14 cellular contexts compared by ENCODE assay signal in genomic region chr10:126569513-126570447, GRCh38.
A peak's percentile ranks its signal among the peaks of the same experiment; 100 is the strongest.
DNase-seq lines count a peak whose midpoint lies in the region; ATAC-seq and TF ChIP-seq lines count a peak whose summit lies in the region.
"Had no signal": no experiment of that assay in that cellular context is flagged by ENCODE, and none has a peak within 500 bp of the region (broad histone marks: within the 10 kb centered on the region; RNA-seq: fewer than 3 reads in every experiment).

No MANE protein-coding gene starts in this region.

- CTCF ChIA-PET in activated CD8-positive, alpha-beta memory T cell treated with anti-CD3 and anti-CD28 coated beads, Interleukin-2, amount 10 ng/mL, durations not matched to agents 7 days and 5 days (lab: Charles Lee): no interaction called here

- H3K27me3 Mint-ChIP-seq in activated CD8-positive, alpha-beta memory T cell treated with anti-CD3 and anti-CD28 coated beads, Interleukin-2, amount 10 ng/mL, durations not matched to agents 7 days and 5 days: no peaks in the 10 kb centered on the region
- H3K27me3 Mint-ChIP-seq: IgD-negative memory B cell had no signal

- H3K36me3 ChIP-seq in GM23248 (ENCODE audit: low read depth) (no peaks in the 10 kb centered on the region), spleen (no peaks in the 10 kb centered on the region)
- H3K36me3 ChIP-seq: left ventricle myocardium inferior had no signal

- H3K9me3 ChIP-seq in GM23248 (ENCODE audit: low read depth): no peaks in the 10 kb centered on the region
- H3K9me3 ChIP-seq in spleen: peaks cover 0 to under 1% (median 0%) of the 10 kb centered on the region in 8 donors
- H3K9me3 ChIP-seq: left ventricle myocardium inferior had no signal

- no peaks in the 10 kb centered on the region for H3K79me2 ChIP-seq in GM23248 (ENCODE audit: insufficient read depth)

- peaks cover 17% of the 10 kb centered on the region for H3F3A ChIP-seq in GM23248 (ENCODE audit: insufficient read depth)

- ATAC-seq in activated CD8-positive, alpha-beta memory T cell treated with anti-CD3 and anti-CD28 coated beads, Interleukin-2, amount 10 ng/mL, durations not matched to agents 7 days and 5 days: no peak
- ATAC-seq: activated T-cell treated with anti-CD3 and anti-CD28 coated beads, Interleukin-2, amount 50 U/mL, for 72 hours had no signal

- H3K4me1 ChIP-seq in GM23248 (ENCODE audit: insufficient read depth) (peaks cover 23% of the 10 kb centered on the region), spleen (no peaks in the 10 kb centered on the region)
- H3K4me1 ChIP-seq: left ventricle myocardium inferior had no signal

- H3K9ac ChIP-seq in GM23248: peak overlapping the region; percentile 71

- no peak for TF ChIP-seq CTCF in retinal pigment epithelial cell (conservative IDR thresholded peaks at IDR 0.05; ENCODE audit: low read depth, low read length)
- no peak for TF ChIP-seq CTCF in spleen (IDR thresholded peaks at IDR 0.05 in 8 of 11, conservative IDR thresholded peaks at IDR 0.05 in 3 of 11)

- WGBS in GM23248 (ENCODE audit: low coverage in 1 of 2, low lambda C conversion rate in 2 of 2, missing lambda C conversion rate in 2 of 2), 2 experiments: 26 to 28% methylated on average over 10 of the region's 10 CpGs
- WGBS in spleen, 5 donors: 37 to 48% (median 44%) methylated on average over 10 of the region's 10 CpGs

- no peaks in the 10 kb centered on the region for H3K36me3 Mint-ChIP-seq in activated CD8-positive, alpha-beta memory T cell treated with anti-CD3 and anti-CD28 coated beads, Interleukin-2, amount 10 ng/mL, durations not matched to agents 7 days and 5 days
- H3K36me3 Mint-ChIP-seq: IgD-negative memory B cell; stimulated activated memory B cell treated with anti-CD40 and anti-IgM and Interleukin-4, amounts not matched to agents 10 μg/mL and 1 μg/mL and 100 μg/mL, for 72 hours had no signal

- H4K20me1 ChIP-seq in GM23248 (ENCODE audit: insufficient read depth): no peaks in the 10 kb centered on the region

- peak overlapping the region; percentile 64 for H2AFZ ChIP-seq in GM23248

- peaks cover 7% of the 10 kb centered on the region for H3K9me3 Mint-ChIP-seq in activated CD8-positive, alpha-beta memory T cell treated with anti-CD3 and anti-CD28 coated beads, Interleukin-2, amount 10 ng/mL, durations not matched to agents 7 days and 5 days (ENCODE audit: low read depth)
- H3K9me3 Mint-ChIP-seq: activated T-cell treated with anti-CD3 and anti-CD28 coated beads, Interleukin-2, amount 50 U/mL, for 72 hours had no signal

- H3K4me2 ChIP-seq in GM23248 (ENCODE audit: unreplicated experiment): peak overlapping the region; percentile 84

- DNase-seq in GM23248 (peak; percentile 93), T1000 (lab: John Stamatoyannopoulos, UW) (peak; percentile 21), fibroblast of peridontal ligament (ENCODE audit: extremely low read depth) (peak; percentile 91), retinal pigment epithelial cell (ENCODE audit: low read depth) (peak; percentile 82), spleen (no peak), SKM-1 treated with dmso at 0.1 percent for 144 hours (lab: John Stamatoyannopoulos, UW; ENCODE audit: unreplicated experiment) (no peak)
- DNase-seq in stimulated activated CD4-positive, alpha-beta T cell treated with anti-CD3 and anti-CD28 coated beads, Interleukin-2, amount 100 ng/mL, for 48 hours: no peak
- no peak for DNase-seq in activated CD8-positive, alpha-beta memory T cell treated with anti-CD3 and anti-CD28 coated beads, Interleukin-2, amount 10 ng/mL, durations not matched to agents 7 days and 5 days
- DNase-seq: activated T-cell treated with anti-CD3 and anti-CD28 coated beads, Interleukin-2, amount 50 U/mL, for 72 hours; left ventricle myocardium inferior; NCI-H510A; small intestine had no signal

- H3K27ac ChIP-seq in GM23248: peak overlapping the region; percentile 82
- no peak overlapping the region for H3K27ac ChIP-seq in spleen
- H3K27ac ChIP-seq: left ventricle myocardium inferior had no signal

- in situ Hi-C loops in GM23248 (cut with MboI): no loop called here

- no peak overlapping the region for H3K27ac Mint-ChIP-seq in activated CD8-positive, alpha-beta memory T cell treated with anti-CD3 and anti-CD28 coated beads, Interleukin-2, amount 10 ng/mL, durations not matched to agents 7 days and 5 days
- H3K27ac Mint-ChIP-seq: activated T-cell treated with anti-CD3 and anti-CD28 coated beads, Interleukin-2, amount 50 U/mL, for 72 hours; IgD-negative memory B cell; stimulated activated memory B cell treated with anti-CD40 and anti-IgM and Interleukin-4, amounts not matched to agents 10 μg/mL and 1 μg/mL and 100 μg/mL, for 72 hours had no signal

- H3K4me3 ChIP-seq in GM23248 (peak overlapping the region; percentile 60), retinal pigment epithelial cell (ENCODE audit: low read length) (peak overlapping the region; percentile 28), spleen (no peak overlapping the region)
- H3K4me3 ChIP-seq: left ventricle myocardium inferior had no signal

- H3K4me1 Mint-ChIP-seq in activated CD8-positive, alpha-beta memory T cell treated with anti-CD3 and anti-CD28 coated beads, Interleukin-2, amount 10 ng/mL, durations not matched to agents 7 days and 5 days: no peaks in the 10 kb centered on the region
- H3K4me1 Mint-ChIP-seq: stimulated activated memory B cell treated with anti-CD40 and anti-IgM and Interleukin-4, amounts not matched to agents 10 μg/mL and 1 μg/mL and 100 μg/mL, for 72 hours had no signal

- no peak overlapping the region for H3K4me3 Mint-ChIP-seq in activated CD8-positive, alpha-beta memory T cell treated with anti-CD3 and anti-CD28 coated beads, Interleukin-2, amount 10 ng/mL, durations not matched to agents 7 days and 5 days
- H3K4me3 Mint-ChIP-seq: activated T-cell treated with anti-CD3 and anti-CD28 coated beads, Interleukin-2, amount 50 U/mL, for 72 hours; IgD-negative memory B cell; stimulated activated memory B cell treated with anti-CD40 and anti-IgM and Interleukin-4, amounts not matched to agents 10 μg/mL and 1 μg/mL and 100 μg/mL, for 72 hours had no signal

- H3K27me3 ChIP-seq in GM23248 (replicated peaks; ENCODE audit: insufficient read depth) (no peaks in the 10 kb centered on the region), spleen (replicated peaks in 1 of 7) (peaks cover 0 to 21% (median 0%) of the 10 kb centered on the region in 7 donors)

- no peak for TF ChIP-seq POLR2A in spleen (IDR thresholded peaks at IDR 0.05)

- intact Hi-C loops in spleen (cut with DNase I; ENCODE audit: low total_unique reads): no loop called here

- H3K9me2 ChIP-seq in GM23248 (ENCODE audit: insufficient read depth): no peaks in the 10 kb centered on the region

Comparison
In these comparisons a context has a peak if more than half of its experiments do, and no peak if none do; other contexts are left out.
1. DNase-seq: peak in GM23248 (single experiment), T1000 (single experiment), fibroblast of peridontal ligament (single experiment) and retinal pigment epithelial cell (single experiment); none in spleen (single experiment), stimulated activated CD4-positive, alpha-beta T cell treated with anti-CD3 and anti-CD28 coated beads, Interleukin-2, amount 100 ng/mL, for 48 hours (0 of 2), activated CD8-positive, alpha-beta memory T cell treated with anti-CD3 and anti-CD28 coated beads, Interleukin-2, amount 10 ng/mL, durations not matched to agents 7 days and 5 days (single experiment) and SKM-1 treated with dmso at 0.1 percent for 144 hours (single experiment).
2. H3K4me3 ChIP-seq: peak in GM23248 (single experiment) and retinal pigment epithelial cell (single experiment); none in spleen (0 of 8).